ENCODE assay signal across 8 cellular contexts in genomic region chr16:85612191-85612800, GRCh38. TPM values are rescaled to one million over a fixed set of nuclear protein-coding genes. Genes with fewer than 3 reads are reported as not detected.
DNase-seq lines count a peak whose midpoint lies in the region; ATAC-seq, FAIRE-seq and TF ChIP-seq lines count a peak whose summit lies in the region.

No MANE protein-coding gene starts in this region.

- TF ChIP-seq CTCF in BJ (IDR thresholded peaks at IDR 0.05; ENCODE audit: insufficient read depth, low read depth, low read length), result no peak
- no peak for TF ChIP-seq CTCF in GM23338 (conservative IDR thresholded peaks at IDR 0.05; ENCODE audit: low read depth in 2 of 2)

- no peaks in the 10 kb centered on the region for H3K9me2 ChIP-seq in GM23338 (ENCODE audit: insufficient read depth)

- peaks cover 18% of the 10 kb centered on the region for H4K20me1 ChIP-seq in GM23338 (replicated peaks; ENCODE audit: insufficient read depth)

- DNase-seq in BJ (ENCODE audit: low read depth) (peak; percentile 44), GM23338 (ENCODE audit: low spot score) (no peak), NCI-H748 (lab: John Stamatoyannopoulos, UW; ENCODE audit: unreplicated experiment) (peak; percentile 61), cardiac septum (ENCODE audit: low spot score) (peak; percentile 88), posterior vena cava (ENCODE audit: low spot score) (peak; percentile 90), GM12891 (ENCODE audit: insufficient read length, low spot score) (no peak)
- DNase-seq in activated naive CD4-positive, alpha-beta T cell treated with anti-CD3 and anti-CD28 coated beads, Interleukin-2, amount 10 ng/mL, durations not matched to agents 7 days and 5 days, result peak; percentile 39

- peaks cover 6% of the 10 kb centered on the region; the same call in 2 of the 3 replicates for H3K36me3 Mint-ChIP-seq in GM23338 (ENCODE audit: low read depth)
- H3K36me3 Mint-ChIP-seq in activated naive CD4-positive, alpha-beta T cell treated with anti-CD3 and anti-CD28 coated beads, Interleukin-2, amount 10 ng/mL, durations not matched to agents 7 days and 5 days, result no peaks in the 10 kb centered on the region

- peaks cover 52% of the 10 kb centered on the region for H3K4me1 Mint-ChIP-seq in GM23338
- peaks cover 46% of the 10 kb centered on the region for H3K4me1 Mint-ChIP-seq in activated naive CD4-positive, alpha-beta T cell treated with anti-CD3 and anti-CD28 coated beads, Interleukin-2, amount 10 ng/mL, durations not matched to agents 7 days and 5 days

- CTCF ChIA-PET in BJ (lab: Yijun Ruan, JAX), result interaction anchor here (1.5 to 1.8 kb wide), 2 partner anchors 57 to 217 kb away, joined by 3 to 6 read pairs; no protein-coding TSS in a partner anchor
- CTCF ChIA-PET in activated naive CD4-positive, alpha-beta T cell treated with anti-CD3 and anti-CD28 coated beads, Interleukin-2, amount 10 ng/mL, durations not matched to agents 7 days and 5 days (lab: Charles Lee), result interaction anchor here (8.4 kb wide), 1 partner anchor 194 kb away, joined by 93 read pairs; no protein-coding TSS in a partner anchor

- peaks cover 17% of the 10 kb centered on the region for H3K27me3 Mint-ChIP-seq in GM23338 (ENCODE audit: insufficient read depth, low read depth, poor library complexity)
- peaks cover 95% of the 10 kb centered on the region for H3K27me3 Mint-ChIP-seq in activated naive CD4-positive, alpha-beta T cell treated with anti-CD3 and anti-CD28 coated beads, Interleukin-2, amount 10 ng/mL, durations not matched to agents 7 days and 5 days

- no peak overlapping the region for H3K27ac Mint-ChIP-seq in GM23338
- no peak overlapping the region for H3K27ac Mint-ChIP-seq in activated naive CD4-positive, alpha-beta T cell treated with anti-CD3 and anti-CD28 coated beads, Interleukin-2, amount 10 ng/mL, durations not matched to agents 7 days and 5 days

- H3K9me3 Mint-ChIP-seq in GM23338, result no peaks in the 10 kb centered on the region
- no peaks in the 10 kb centered on the region for H3K9me3 Mint-ChIP-seq in activated naive CD4-positive, alpha-beta T cell treated with anti-CD3 and anti-CD28 coated beads, Interleukin-2, amount 10 ng/mL, durations not matched to agents 7 days and 5 days

- POLR2A ChIA-PET in BJ (lab: Charles Lee), result interaction anchor here (0.5 to 0.7 kb wide), 3 partner anchors 176 to 694 kb away, joined by 3 to 8 read pairs (median 4); no protein-coding TSS in a partner anchor

- peak overlapping the region; percentile 90 for H3K4me2 ChIP-seq in GM23338

- H3K36me3 ChIP-seq in BJ (ENCODE audit: control insufficient read depth, insufficient read depth, low read length), result peaks cover 3% of the 10 kb centered on the region
- no peaks in the 10 kb centered on the region for H3K36me3 ChIP-seq in GM23338 (ENCODE audit: insufficient read depth)

- TF ChIP-seq POLR2A in GM12891 (IDR thresholded peaks at IDR 0.05; ENCODE audit: low read depth, low read length), result no peak

- ATAC-seq in GM23338 (peak; percentile 0; the same call in 2 of the 3 replicates), HG03442 (IDR thresholded peaks at IDR 0.05; ENCODE audit: unreplicated experiment) (no peak)

- intact Hi-C loops in cardiac septum (cut with DNase I) (loop anchor here (2.0 to 5.0 kb wide), 3 partner anchors 17 to 290 kb away; no protein-coding TSS in a partner anchor), posterior vena cava (cut with DNase I) (loop anchor here (10.0 kb wide), 2 partner anchors 337 to 497 kb away; partner anchors contain the start of gene CIBAR2 (in 1 of the 2))

- H3K79me2 ChIP-seq in GM23338 (replicated peaks; ENCODE audit: insufficient read depth), result peaks cover 59% of the 10 kb centered on the region

- peak overlapping the region; percentile 76 for H3K4me3 Mint-ChIP-seq in GM23338
- peak overlapping the region; percentile 65 for H3K4me3 Mint-ChIP-seq in activated naive CD4-positive, alpha-beta T cell treated with anti-CD3 and anti-CD28 coated beads, Interleukin-2, amount 10 ng/mL, durations not matched to agents 7 days and 5 days

- H3K27ac ChIP-seq in GM23338 (ENCODE audit: low read depth), result peak overlapping the region; percentile 84

- no peak for FAIRE-seq in GM12891 (lab: Jason Lieb, UNC)

- no peaks in the 10 kb centered on the region for H3K27me3 ChIP-seq in BJ (ENCODE audit: control insufficient read depth, insufficient read depth, low read length)
- peaks cover 7% of the 10 kb centered on the region; the same call in 1 of the 2 replicates for H3K27me3 ChIP-seq in GM23338 (ENCODE audit: insufficient read depth)

- peaks cover 22% of the 10 kb centered on the region for H3F3A ChIP-seq in GM23338 (replicated peaks; ENCODE audit: low read depth)

- H3K4me1 ChIP-seq in GM23338 (ENCODE audit: insufficient read depth), result peaks cover 47% of the 10 kb centered on the region

- H2AFZ ChIP-seq in GM23338, result no peak overlapping the region

- peak overlapping the region; percentile 56 for H3K4me3 ChIP-seq in BJ (ENCODE audit: low read depth, low read length)
- peak overlapping the region; percentile 84 for H3K4me3 ChIP-seq in GM23338

TF ChIP-seq in GM23338, 12 proteins besides CTCF, POLR2A, EP300 and RAD21:
- TF ChIP-seq JUNB (IDR thresholded peaks at IDR 0.05; ENCODE audit: unreplicated experiment), result peak; percentile 70
- TF ChIP-seq, protein P1, sequence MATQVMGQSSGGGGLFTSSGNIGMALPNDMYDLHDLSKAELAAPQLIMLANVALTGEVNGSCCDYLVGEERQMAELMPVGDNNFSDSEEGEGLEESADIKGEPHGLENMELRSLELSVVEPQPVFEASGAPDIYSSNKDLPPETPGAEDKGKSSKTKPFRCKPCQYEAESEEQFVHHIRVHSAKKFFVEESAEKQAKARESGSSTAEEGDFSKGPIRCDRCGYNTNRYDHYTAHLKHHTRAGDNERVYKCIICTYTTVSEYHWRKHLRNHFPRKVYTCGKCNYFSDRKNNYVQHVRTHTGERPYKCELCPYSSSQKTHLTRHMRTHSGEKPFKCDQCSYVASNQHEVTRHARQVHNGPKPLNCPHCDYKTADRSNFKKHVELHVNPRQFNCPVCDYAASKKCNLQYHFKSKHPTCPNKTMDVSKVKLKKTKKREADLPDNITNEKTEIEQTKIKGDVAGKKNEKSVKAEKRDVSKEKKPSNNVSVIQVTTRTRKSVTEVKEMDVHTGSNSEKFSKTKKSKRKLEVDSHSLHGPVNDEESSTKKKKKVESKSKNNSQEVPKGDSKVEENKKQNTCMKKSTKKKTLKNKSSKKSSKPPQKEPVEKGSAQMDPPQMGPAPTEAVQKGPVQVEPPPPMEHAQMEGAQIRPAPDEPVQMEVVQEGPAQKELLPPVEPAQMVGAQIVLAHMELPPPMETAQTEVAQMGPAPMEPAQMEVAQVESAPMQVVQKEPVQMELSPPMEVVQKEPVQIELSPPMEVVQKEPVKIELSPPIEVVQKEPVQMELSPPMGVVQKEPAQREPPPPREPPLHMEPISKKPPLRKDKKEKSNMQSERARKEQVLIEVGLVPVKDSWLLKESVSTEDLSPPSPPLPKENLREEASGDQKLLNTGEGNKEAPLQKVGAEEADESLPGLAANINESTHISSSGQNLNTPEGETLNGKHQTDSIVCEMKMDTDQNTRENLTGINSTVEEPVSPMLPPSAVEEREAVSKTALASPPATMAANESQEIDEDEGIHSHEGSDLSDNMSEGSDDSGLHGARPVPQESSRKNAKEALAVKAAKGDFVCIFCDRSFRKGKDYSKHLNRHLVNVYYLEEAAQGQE (IDR thresholded peaks at IDR 0.05; ENCODE audit: unreplicated experiment), result no peak

TF ChIP-seq in GM12891, 5 proteins besides CTCF, POLR2A, EP300 and RAD21:
- TF ChIP-seq SPI1 (IDR thresholded peaks at IDR 0.05; ENCODE audit: low read depth, low read length) (no peak), POLR2AphosphoS5 (IDR thresholded peaks at IDR 0.05; ENCODE audit: low read depth, low read length) (no peak), TAF1 (IDR thresholded peaks at IDR 0.05; ENCODE audit: low read depth, low read length) (no peak), PAX5 (IDR thresholded peaks at IDR 0.05; ENCODE audit: insufficient read depth, low read length, severe bottlenecking) (no peak), POU2F2 (IDR thresholded peaks at IDR 0.05; ENCODE audit: low read depth, low read length) (no peak)

RNA-seq across cellular contexts. Expression of gene GSE1, which starts 0.8 kb away (rescaled TPM):
- 14.8 and 16.2 TPM in 2 replicates for polyA plus RNA-seq in BJ (2011; rRNA removed)
- 14.0 and 19.3 TPM in 2 replicates for polyA minus RNA-seq in BJ (2011; rRNA and poly(A)+ RNA removed)
- total RNA-seq in GM23338 (2014; rRNA removed; shearing (Covaris generic)), result 118 and 135 TPM in 2 replicates
- 32.4 and 34.0 TPM in 2 replicates for polyA plus RNA-seq in GM23338 (2016; fragmentation: Nextera tagmentation; extraction: Ambion mirVana)
- total RNA-seq in cardiac septum, result 56.4 TPM
- 10 to 100 TPM; 57.2 to 62.5 TPM for total RNA-seq in posterior vena cava
- polyA plus RNA-seq in GM12891 (2012; ENCODE audit: low read depth, missing spikeins), result 18.7 TPM

Comparison
In these comparisons a context has a peak if more than half of its experiments do, and no peak if none do; other contexts are left out.
1. DNase-seq: peak in BJ (single experiment), NCI-H748 (single experiment), activated naive CD4-positive, alpha-beta T cell treated with anti-CD3 and anti-CD28 coated beads, Interleukin-2, amount 10 ng/mL, durations not matched to agents 7 days and 5 days (single experiment), cardiac septum (single experiment) and posterior vena cava (single experiment); none in GM23338 (single experiment) and GM12891 (single experiment).